ENCODE assay signal across 8 cellular contexts in the genomic region with DNA sequence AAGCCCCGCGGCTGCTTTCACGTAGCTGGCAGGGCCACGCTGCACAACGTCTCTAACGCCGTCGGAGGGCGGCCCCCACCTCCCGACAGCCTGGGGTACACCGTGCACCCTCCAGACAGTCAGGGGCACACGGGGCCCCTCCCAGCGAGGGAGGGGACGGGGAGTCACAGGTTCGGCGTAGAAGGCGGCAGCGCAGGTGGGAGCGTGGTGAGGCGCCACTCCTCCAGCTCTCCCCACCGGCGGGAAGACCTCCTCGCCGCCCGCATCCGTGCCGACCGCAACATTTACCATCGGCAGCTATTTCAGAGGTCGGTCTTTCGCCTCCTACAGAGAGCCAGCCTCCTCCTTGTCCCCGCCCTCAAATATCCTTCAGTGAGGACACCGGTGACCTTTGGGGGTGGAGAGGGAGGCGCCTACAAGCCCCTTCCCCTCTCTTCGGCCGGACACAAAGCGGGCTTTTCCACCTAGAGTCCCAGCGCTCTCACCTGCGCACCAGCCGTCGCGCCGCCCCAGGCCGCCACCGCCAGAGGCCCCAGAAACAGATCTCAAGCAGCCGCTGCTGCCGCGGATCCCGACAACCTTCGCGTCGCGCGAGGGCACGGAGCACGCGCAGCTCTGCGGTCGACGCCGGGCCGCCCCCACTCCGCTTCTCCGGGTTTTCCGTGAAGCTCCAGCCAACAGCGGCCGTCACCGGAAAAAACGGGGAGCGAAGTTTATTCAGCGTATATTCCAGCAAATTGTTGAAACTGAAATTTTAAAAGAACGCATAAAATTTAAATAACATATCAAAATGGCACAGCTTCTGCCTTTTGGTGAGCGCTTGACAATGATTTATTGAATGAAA. TPM values are rescaled to one million over a fixed set of nuclear protein-coding genes. Genes with fewer than 3 reads are reported as not detected.
A peak's percentile ranks its signal among the peaks of the same experiment; 100 is the strongest.
DNase-seq lines count a peak whose midpoint lies in the region; ATAC-seq and TF ChIP-seq lines count a peak whose summit lies in the region.

A gene (minus strand): TSS at position 600 of the 844 bp plus-strand sequence. CDS start 20,708 bp downstream, outside the sequence.

- no peaks in the 10 kb centered on the region for H3K36me3 Mint-ChIP-seq in activated CD8-positive, alpha-beta memory T cell treated with anti-CD3 and anti-CD28 coated beads, Interleukin-2, amount 10 ng/mL, durations not matched to agents 7 days and 5 days
- H3K36me3 Mint-ChIP-seq in mesothelial cell of epicardium = no peaks in the 10 kb centered on the region

- peaks cover 61% of the 10 kb centered on the region for H3K4me1 Mint-ChIP-seq in activated CD8-positive, alpha-beta memory T cell treated with anti-CD3 and anti-CD28 coated beads, Interleukin-2, amount 10 ng/mL, durations not matched to agents 7 days and 5 days
- H3K4me1 Mint-ChIP-seq in mesothelial cell of epicardium = peaks cover 13% of the 10 kb centered on the region

- peak within 1 kb of the TSS; percentile 99 for H3K4me3 ChIP-seq in endocrine pancreas (ENCODE audit: control insufficient read depth, insufficient read depth, low read length)

- H3K9me3 ChIP-seq in endocrine pancreas (ENCODE audit: control insufficient read depth, low read length) = no peaks in the 10 kb centered on the region

- no peaks in the 10 kb centered on the region for H3K27me3 ChIP-seq in endocrine pancreas (ENCODE audit: control insufficient read depth, insufficient read depth, low read length)

- CTCF ChIA-PET in activated CD8-positive, alpha-beta memory T cell treated with anti-CD3 and anti-CD28 coated beads, Interleukin-2, amount 10 ng/mL, durations not matched to agents 7 days and 5 days (lab: Charles Lee) = interaction anchor here (0.7 to 1.9 kb wide), 10 partner anchors 19 to 456 kb away, joined by 3 to 9 read pairs (median 5); no protein-coding TSS in a partner anchor

- peaks cover 19% of the 10 kb centered on the region for H3K4me1 ChIP-seq in endocrine pancreas (ENCODE audit: control insufficient read depth, insufficient read depth, low read length)

- peak; percentile 2 for TF ChIP-seq CTCF in mesothelial cell of epicardium (IDR thresholded peaks at IDR 0.05; ENCODE audit: unreplicated experiment)

- no peaks in the 10 kb centered on the region for H3K36me3 ChIP-seq in endocrine pancreas (ENCODE audit: control insufficient read depth, insufficient read depth, low read length)

- peak within 1 kb of the TSS; percentile 92 for H3K4me3 Mint-ChIP-seq in activated CD8-positive, alpha-beta memory T cell treated with anti-CD3 and anti-CD28 coated beads, Interleukin-2, amount 10 ng/mL, durations not matched to agents 7 days and 5 days
- peak within 1 kb of the TSS; percentile 88 for H3K4me3 Mint-ChIP-seq in mesothelial cell of epicardium

- no peaks in the 10 kb centered on the region for H3K9me3 Mint-ChIP-seq in activated CD8-positive, alpha-beta memory T cell treated with anti-CD3 and anti-CD28 coated beads, Interleukin-2, amount 10 ng/mL, durations not matched to agents 7 days and 5 days (ENCODE audit: low read depth)
- no peaks in the 10 kb centered on the region for H3K9me3 Mint-ChIP-seq in mesothelial cell of epicardium

- DNase-seq in CMK (ENCODE audit: low read depth) (peak; percentile 90), HS-5 (ENCODE audit: low read depth) (peak; percentile 37), mesothelial cell of epicardium (ENCODE audit: low spot score in 2 of 2, unreplicated experiment in 2 of 2) (peak; percentile 83 to 92)
- DNase-seq in NK-92 treated with Interleukin-12 subunit alpha and Interleukin-12 subunit beta, amount 100 ng/mL, for 24 hours (lab: John Stamatoyannopoulos, UW) = peak; percentile 82
- peak; percentile 88 for DNase-seq in activated CD8-positive, alpha-beta memory T cell treated with anti-CD3 and anti-CD28 coated beads, Interleukin-2, amount 10 ng/mL, durations not matched to agents 7 days and 5 days
- peak; percentile 67 to 69 for DNase-seq in stimulated activated CD8-positive, alpha-beta memory T cell treated with anti-CD3 and anti-CD28 coated beads, Interleukin-15, amount 100 ng/mL, for 4 hours (ENCODE audit: low read depth in 2 of 2)

- peak within 1 kb of the TSS; percentile 94 for H3K27ac Mint-ChIP-seq in activated CD8-positive, alpha-beta memory T cell treated with anti-CD3 and anti-CD28 coated beads, Interleukin-2, amount 10 ng/mL, durations not matched to agents 7 days and 5 days
- peak within 1 kb of the TSS; percentile 97 for H3K27ac Mint-ChIP-seq in mesothelial cell of epicardium

- peak; percentile 33 for ATAC-seq in GM19468 (IDR thresholded peaks at IDR 0.05; ENCODE audit: extremely low read depth, unreplicated experiment)
- ATAC-seq in activated CD8-positive, alpha-beta memory T cell treated with anti-CD3 and anti-CD28 coated beads, Interleukin-2, amount 10 ng/mL, durations not matched to agents 7 days and 5 days = peak; percentile 71

- peak within 1 kb of the TSS; percentile 95 for H3K9ac ChIP-seq in endocrine pancreas (ENCODE audit: control insufficient read depth, insufficient read depth, low read length)

- no peaks in the 10 kb centered on the region for H3K27me3 Mint-ChIP-seq in activated CD8-positive, alpha-beta memory T cell treated with anti-CD3 and anti-CD28 coated beads, Interleukin-2, amount 10 ng/mL, durations not matched to agents 7 days and 5 days
- no peaks in the 10 kb centered on the region for H3K27me3 Mint-ChIP-seq in mesothelial cell of epicardium (ENCODE audit: low read depth)

RNA-seq across cellular contexts. Expression of the gene that starts here (rescaled TPM):
- total RNA-seq in activated CD8-positive, alpha-beta memory T cell treated with anti-CD3 and anti-CD28 coated beads, Interleukin-2, amount 10 ng/mL, durations not matched to agents 7 days and 5 days = 1 to 10 TPM; 6.6 to 7.5 TPM
- 9.9 to 11.8 TPM (median 10.7 TPM) in 3 replicates for total RNA-seq in mesothelial cell of epicardium

Comparison
In these comparisons a context has a peak if more than half of its experiments do, and no peak if none do; other contexts are left out.
1. Peak in every context shown above with its lines: DNase-seq, ATAC-seq and H3K4me3 ChIP-seq.
2. DNase-seq: peak in every context shown above with its lines; median percentile 90 in CMK; 88 in activated CD8-positive, alpha-beta memory T cell treated with anti-CD3 and anti-CD28 coated beads, Interleukin-2, amount 10 ng/mL, durations not matched to agents 7 days and 5 days; 88 in mesothelial cell of epicardium; 82 in NK-92 treated with Interleukin-12 subunit alpha and Interleukin-12 subunit beta, amount 100 ng/mL, for 24 hours; 68 in stimulated activated CD8-positive, alpha-beta memory T cell treated with anti-CD3 and anti-CD28 coated beads, Interleukin-15, amount 100 ng/mL, for 4 hours; 37 in HS-5.